In genomic region chr4:155639674-155640529, GRCh38 we compare ENCODE assay signal across 8 cellular contexts. TPM values are rescaled to one million over a fixed set of nuclear protein-coding genes. Genes with fewer than 3 reads are reported as not detected.
DNase-seq lines count a peak whose midpoint lies in the region; ATAC-seq and TF ChIP-seq lines count a peak whose summit lies in the region.

No MANE protein-coding gene starts in this region.

- peak; percentile 55 for DNase-seq in globus pallidus (ENCODE audit: low spot score)
- DNase-seq in osteocyte (ENCODE audit: extremely low spot score, unreplicated experiment), result no peak
- no peak for DNase-seq in posterior vena cava (ENCODE audit: low spot score)
- DNase-seq in stimulated activated CD4-positive, alpha-beta T cell treated with anti-CD3 and anti-CD28 coated beads, Interleukin-1b, Interleukin-23, amount 100 ng/mL, for 48 hours, result no peak
- DNase-seq in activated CD8-positive, alpha-beta memory T cell treated with anti-CD3 and anti-CD28 coated beads, Interleukin-2, amount 10 ng/mL, durations not matched to agents 7 days and 5 days, result no peak

- no peak overlapping the region for H3K27ac Mint-ChIP-seq in osteocyte (ENCODE audit: unreplicated experiment)
- no peak overlapping the region for H3K27ac Mint-ChIP-seq in activated CD8-positive, alpha-beta memory T cell treated with anti-CD3 and anti-CD28 coated beads, Interleukin-2, amount 10 ng/mL, durations not matched to agents 7 days and 5 days

- no peaks in the 10 kb centered on the region for H3K36me3 Mint-ChIP-seq in osteocyte (ENCODE audit: unreplicated experiment)
- H3K36me3 Mint-ChIP-seq in activated CD8-positive, alpha-beta memory T cell treated with anti-CD3 and anti-CD28 coated beads, Interleukin-2, amount 10 ng/mL, durations not matched to agents 7 days and 5 days, result no peaks in the 10 kb centered on the region

- CTCF ChIA-PET in activated CD8-positive, alpha-beta memory T cell treated with anti-CD3 and anti-CD28 coated beads, Interleukin-2, amount 10 ng/mL, durations not matched to agents 7 days and 5 days (lab: Charles Lee), result no interaction called here

- H3K9me3 Mint-ChIP-seq in osteocyte (ENCODE audit: unreplicated experiment), result no peaks in the 10 kb centered on the region
- no peaks in the 10 kb centered on the region for H3K9me3 Mint-ChIP-seq in activated CD8-positive, alpha-beta memory T cell treated with anti-CD3 and anti-CD28 coated beads, Interleukin-2, amount 10 ng/mL, durations not matched to agents 7 days and 5 days (ENCODE audit: low read depth)

- no peak for TF ChIP-seq POLR2A in GM18505 (IDR thresholded peaks at IDR 0.05; ENCODE audit: borderline replicate concordance, extremely low read depth, insufficient read depth, insufficient read length)

- peaks cover 3% of the 10 kb centered on the region for H3K27me3 Mint-ChIP-seq in osteocyte (ENCODE audit: unreplicated experiment)
- H3K27me3 Mint-ChIP-seq in activated CD8-positive, alpha-beta memory T cell treated with anti-CD3 and anti-CD28 coated beads, Interleukin-2, amount 10 ng/mL, durations not matched to agents 7 days and 5 days, result peaks cover 9% of the 10 kb centered on the region

- H3K4me3 Mint-ChIP-seq in osteocyte (ENCODE audit: unreplicated experiment), result no peak overlapping the region
- H3K4me3 Mint-ChIP-seq in activated CD8-positive, alpha-beta memory T cell treated with anti-CD3 and anti-CD28 coated beads, Interleukin-2, amount 10 ng/mL, durations not matched to agents 7 days and 5 days, result no peak overlapping the region

- TF ChIP-seq CTCF in osteocyte (IDR thresholded peaks at IDR 0.05), result no peak

- peak; percentile 80 for ATAC-seq in GM18505 (IDR thresholded peaks at IDR 0.05; ENCODE audit: unreplicated experiment)
- ATAC-seq in GM21447 (IDR thresholded peaks at IDR 0.05; ENCODE audit: unreplicated experiment), result peak; percentile 94
- peak; percentile 85 for ATAC-seq in HG03457 (IDR thresholded peaks at IDR 0.05; ENCODE audit: unreplicated experiment)
- no peak for ATAC-seq in activated CD8-positive, alpha-beta memory T cell treated with anti-CD3 and anti-CD28 coated beads, Interleukin-2, amount 10 ng/mL, durations not matched to agents 7 days and 5 days

- H3K4me1 Mint-ChIP-seq in osteocyte (ENCODE audit: unreplicated experiment), result peaks cover 6% of the 10 kb centered on the region
- H3K4me1 Mint-ChIP-seq in activated CD8-positive, alpha-beta memory T cell treated with anti-CD3 and anti-CD28 coated beads, Interleukin-2, amount 10 ng/mL, durations not matched to agents 7 days and 5 days, result peaks cover 3% of the 10 kb centered on the region

- intact Hi-C loops in posterior vena cava (cut with DNase I), result no loop called here

RNA-seq across cellular contexts. Expression of gene GUCY1A1, which starts 26.7 kb away (rescaled TPM):
- total RNA-seq in osteocyte (10.8 and 11.5 TPM in 2 replicates), posterior vena cava (100 to 1,000 TPM in 1 of 2 donors, 10 to 100 TPM in 1; 88.1 to 108 TPM)
- total RNA-seq in activated CD8-positive, alpha-beta memory T cell treated with anti-CD3 and anti-CD28 coated beads, Interleukin-2, amount 10 ng/mL, durations not matched to agents 7 days and 5 days, result under 1 TPM in 1 of 2 experiments, not detected in 1; 0.87 TPM
